In the genomic region with DNA sequence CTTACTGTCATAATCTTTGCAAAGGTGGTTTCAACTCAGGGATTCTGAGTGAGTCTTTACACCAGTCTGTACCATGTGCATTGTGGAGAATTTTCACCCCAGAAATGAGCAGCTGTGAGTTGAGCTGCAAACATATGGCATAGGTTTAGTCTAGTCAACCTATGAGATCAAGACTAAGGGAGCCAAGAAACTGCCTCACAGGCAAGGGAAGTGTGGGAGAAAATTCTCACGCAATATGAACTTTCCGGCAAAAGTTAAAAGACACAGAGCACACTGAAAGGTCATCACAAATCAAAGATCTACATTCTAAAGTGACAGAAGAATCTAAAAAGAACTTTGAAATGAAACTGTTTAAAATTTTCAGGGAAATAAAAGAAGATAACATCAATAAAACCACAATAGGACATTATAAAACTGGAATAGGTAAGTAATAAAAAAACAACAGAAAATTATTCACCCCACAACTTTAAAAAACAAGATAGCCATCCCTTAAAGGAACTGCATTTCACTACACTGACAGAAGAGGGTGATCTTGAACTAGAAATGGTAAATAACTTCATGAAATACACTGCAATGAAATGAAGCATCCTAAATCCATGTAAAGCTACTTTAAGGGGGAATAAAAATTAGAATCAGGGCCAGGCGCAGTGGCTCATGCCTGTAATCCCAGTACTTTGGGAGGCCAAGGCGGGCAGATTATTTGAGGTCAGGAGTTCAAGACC, we compare ENCODE assay signal across 9 cellular contexts.
DNase-seq lines count a peak whose midpoint lies in the region; ATAC-seq and TF ChIP-seq lines count a peak whose summit lies in the region.
"Had no signal": no experiment of that assay in that cellular context is flagged by ENCODE, and none has a peak within 500 bp of the region (broad histone marks: within the 10 kb centered on the region; RNA-seq: fewer than 3 reads in every experiment).

No MANE protein-coding gene starts in this region.

- H3K27ac Mint-ChIP-seq in endothelial cell (ENCODE audit: unreplicated experiment) = no peak overlapping the region
- H3K27ac Mint-ChIP-seq: activated naive CD4-positive, alpha-beta T cell treated with anti-CD3 and anti-CD28 coated beads, Interleukin-2, amount 50 U/mL, for 24 hours had no signal

- peak; percentile 27 for TF ChIP-seq CTCF in endothelial cell (IDR thresholded peaks at IDR 0.05; ENCODE audit: unreplicated experiment)
- TF ChIP-seq CTCF in retinal pigment epithelial cell (conservative IDR thresholded peaks at IDR 0.05; ENCODE audit: low read depth, low read length) = peak; percentile 66

- no peak for ATAC-seq in sciatic nerve
- ATAC-seq in GM19397 (IDR thresholded peaks at IDR 0.05; ENCODE audit: unreplicated experiment) = no peak

- H3K4me3 ChIP-seq in retinal pigment epithelial cell (ENCODE audit: low read length) = no peak overlapping the region

- intact Hi-C loops in sciatic nerve (cut with DNase I) = no loop called here

- no peaks in the 10 kb centered on the region for H3K36me3 Mint-ChIP-seq in endothelial cell (ENCODE audit: low read depth, unreplicated experiment)
- H3K36me3 Mint-ChIP-seq: activated naive CD4-positive, alpha-beta T cell treated with anti-CD3 and anti-CD28 coated beads, Interleukin-2, amount 50 U/mL, for 24 hours had no signal

- peaks cover under 1% of the 10 kb centered on the region for H3K27me3 Mint-ChIP-seq in endothelial cell (ENCODE audit: unreplicated experiment)

- peaks cover 3% of the 10 kb centered on the region for H3K4me1 Mint-ChIP-seq in endothelial cell (ENCODE audit: unreplicated experiment)

- DNase-seq in NCI-H524 (lab: John Stamatoyannopoulos, UW) (peak; percentile 8 to 45), NCI-H524 treated with DMSO at 0.1 percent for 48 hours (lab: John Stamatoyannopoulos, UW) (no peak), NCI-H748 treated with DMSO at 0.1 percent for 48 hours (lab: John Stamatoyannopoulos, UW) (peak; percentile 1), endothelial cell (ENCODE audit: low spot score) (no peak), retinal pigment epithelial cell (ENCODE audit: low read depth) (no peak), sciatic nerve (ENCODE audit: low spot score) (no peak)
- no peak for DNase-seq in stimulated activated CD4-positive, alpha-beta T cell treated with anti-CD3 and anti-CD28 coated beads, Interleukin-4, amount 100 ng/mL, for 1 hour

- H3K9me3 Mint-ChIP-seq in endothelial cell (ENCODE audit: unreplicated experiment) = no peaks in the 10 kb centered on the region
- H3K9me3 Mint-ChIP-seq: activated naive CD4-positive, alpha-beta T cell treated with anti-CD3 and anti-CD28 coated beads, Interleukin-2, amount 50 U/mL, for 24 hours had no signal

- H3K4me3 Mint-ChIP-seq in endothelial cell (ENCODE audit: unreplicated experiment) = no peak overlapping the region
- H3K4me3 Mint-ChIP-seq: activated naive CD4-positive, alpha-beta T cell treated with anti-CD3 and anti-CD28 coated beads, Interleukin-2, amount 50 U/mL, for 24 hours had no signal

Comparison
In these comparisons a context has a peak if more than half of its experiments do, and no peak if none do; other contexts are left out.
1. DNase-seq: peak in NCI-H524 (2 of 2) and NCI-H748 treated with DMSO at 0.1 percent for 48 hours (single experiment); none in NCI-H524 treated with DMSO at 0.1 percent for 48 hours (single experiment), endothelial cell (single experiment), retinal pigment epithelial cell (single experiment), sciatic nerve (single experiment) and stimulated activated CD4-positive, alpha-beta T cell treated with anti-CD3 and anti-CD28 coated beads, Interleukin-4, amount 100 ng/mL, for 1 hour (single experiment).